1 cellular context compared by ENCODE assay signal in the genomic region with DNA sequence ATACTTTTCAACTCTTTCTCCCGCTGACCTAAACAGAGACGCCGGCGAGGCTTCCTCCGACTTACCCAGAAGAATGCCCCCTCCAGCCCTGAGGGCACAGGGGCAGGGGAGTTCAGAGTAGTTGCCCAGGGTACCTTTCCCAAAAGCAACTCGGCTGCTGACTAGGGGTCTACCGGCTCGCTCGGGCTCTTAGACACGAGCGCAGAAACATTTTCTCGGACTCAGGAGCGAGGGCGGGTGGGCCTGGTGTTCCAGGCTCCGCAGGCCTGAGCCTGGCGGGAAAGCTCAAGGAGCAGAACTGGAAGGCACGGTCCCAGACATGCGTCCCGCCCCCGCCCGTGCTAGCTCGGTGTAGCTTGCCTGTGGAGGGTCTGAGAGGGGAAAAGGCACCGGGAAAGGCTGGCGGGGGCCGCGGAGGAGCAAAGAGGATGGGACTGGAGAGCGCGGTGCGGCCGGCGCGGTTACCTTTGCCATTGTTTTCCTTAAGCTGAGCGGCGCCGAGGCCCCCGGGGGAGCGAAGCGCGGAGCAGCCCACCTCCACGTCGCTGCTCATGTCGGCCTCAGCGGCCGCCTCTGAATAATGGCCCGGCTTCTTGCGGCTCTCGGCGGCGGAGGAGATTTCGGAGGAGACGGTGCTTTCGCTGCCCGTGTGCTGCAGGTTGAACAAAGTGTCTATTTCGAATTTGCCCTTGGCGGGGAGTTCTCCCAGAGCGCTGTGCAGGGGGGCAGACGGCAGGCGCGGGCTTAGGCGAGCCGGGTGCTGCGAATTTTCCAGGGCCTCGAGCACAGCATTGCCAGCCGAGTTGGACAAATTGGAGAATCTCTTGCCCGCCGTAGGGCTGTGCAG.
A peak's percentile ranks its signal among the peaks of the same experiment; 100 is the strongest.
TF ChIP-seq lines count a peak whose summit lies in the region.

No MANE protein-coding gene starts in this region.

TF ChIP-seq in HepG2, 621 proteins besides CTCF, POLR2A, EP300 and RAD21:
- TF ChIP-seq, protein P1, sequence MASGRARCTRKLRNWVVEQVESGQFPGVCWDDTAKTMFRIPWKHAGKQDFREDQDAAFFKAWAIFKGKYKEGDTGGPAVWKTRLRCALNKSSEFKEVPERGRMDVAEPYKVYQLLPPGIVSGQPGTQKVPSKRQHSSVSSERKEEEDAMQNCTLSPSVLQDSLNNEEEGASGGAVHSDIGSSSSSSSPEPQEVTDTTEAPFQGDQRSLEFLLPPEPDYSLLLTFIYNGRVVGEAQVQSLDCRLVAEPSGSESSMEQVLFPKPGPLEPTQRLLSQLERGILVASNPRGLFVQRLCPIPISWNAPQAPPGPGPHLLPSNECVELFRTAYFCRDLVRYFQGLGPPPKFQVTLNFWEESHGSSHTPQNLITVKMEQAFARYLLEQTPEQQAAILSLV (CRISPR knock-in tag; IDR thresholded peaks at IDR 0.05; ENCODE audit: borderline replicate concordance): 0 out of 2 replicates have a peak, but pooled peaks have one; percentile 24
- TF ChIP-seq ZNF292 (CRISPR knock-in tag; IDR thresholded peaks at IDR 0.05; ENCODE audit: borderline replicate concordance, low read depth) (no peak), ZNF329 (CRISPR knock-in tag; IDR thresholded peaks at IDR 0.05; ENCODE audit: low read depth) (no peak), TRIM22 (IDR thresholded peaks at IDR 0.05) (no peak), EEA1 (CRISPR knock-in tag; IDR thresholded peaks at IDR 0.05; ENCODE audit: borderline replicate concordance) (0 out of 2 replicates have a peak, but pooled peaks have one; percentile 29), AGO1 (IDR thresholded peaks at IDR 0.05; ENCODE audit: low read depth, low read length, poor library complexity, severe bottlenecking) (peak; percentile 23), EZH2 (conservative IDR thresholded peaks at IDR 0.05; ENCODE audit: low read depth, low read length) (peak; percentile 7; the same call in 1 of the 2 replicates)
- TF ChIP-seq, protein P2, sequence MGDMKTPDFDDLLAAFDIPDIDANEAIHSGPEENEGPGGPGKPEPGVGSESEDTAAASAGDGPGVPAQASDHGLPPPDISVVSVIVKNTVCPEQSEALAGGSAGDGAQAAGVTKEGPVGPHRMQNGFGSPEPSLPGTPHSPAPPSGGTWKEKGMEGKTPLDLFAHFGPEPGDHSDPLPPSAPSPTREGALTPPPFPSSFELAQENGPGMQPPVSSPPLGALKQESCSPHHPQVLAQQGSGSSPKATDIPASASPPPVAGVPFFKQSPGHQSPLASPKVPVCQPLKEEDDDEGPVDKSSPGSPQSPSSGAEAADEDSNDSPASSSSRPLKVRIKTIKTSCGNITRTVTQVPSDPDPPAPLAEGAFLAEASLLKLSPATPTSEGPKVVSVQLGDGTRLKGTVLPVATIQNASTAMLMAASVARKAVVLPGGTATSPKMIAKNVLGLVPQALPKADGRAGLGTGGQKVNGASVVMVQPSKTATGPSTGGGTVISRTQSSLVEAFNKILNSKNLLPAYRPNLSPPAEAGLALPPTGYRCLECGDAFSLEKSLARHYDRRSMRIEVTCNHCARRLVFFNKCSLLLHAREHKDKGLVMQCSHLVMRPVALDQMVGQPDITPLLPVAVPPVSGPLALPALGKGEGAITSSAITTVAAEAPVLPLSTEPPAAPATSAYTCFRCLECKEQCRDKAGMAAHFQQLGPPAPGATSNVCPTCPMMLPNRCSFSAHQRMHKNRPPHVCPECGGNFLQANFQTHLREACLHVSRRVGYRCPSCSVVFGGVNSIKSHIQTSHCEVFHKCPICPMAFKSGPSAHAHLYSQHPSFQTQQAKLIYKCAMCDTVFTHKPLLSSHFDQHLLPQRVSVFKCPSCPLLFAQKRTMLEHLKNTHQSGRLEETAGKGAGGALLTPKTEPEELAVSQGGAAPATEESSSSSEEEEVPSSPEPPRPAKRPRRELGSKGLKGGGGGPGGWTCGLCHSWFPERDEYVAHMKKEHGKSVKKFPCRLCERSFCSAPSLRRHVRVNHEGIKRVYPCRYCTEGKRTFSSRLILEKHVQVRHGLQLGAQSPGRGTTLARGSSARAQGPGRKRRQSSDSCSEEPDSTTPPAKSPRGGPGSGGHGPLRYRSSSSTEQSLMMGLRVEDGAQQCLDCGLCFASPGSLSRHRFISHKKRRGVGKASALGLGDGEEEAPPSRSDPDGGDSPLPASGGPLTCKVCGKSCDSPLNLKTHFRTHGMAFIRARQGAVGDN (CRISPR knock-in tag; IDR thresholded peaks at IDR 0.05): peak; percentile 23; the same call in 1 of the 2 replicates
TF ChIP-seq in HepG2: peak in this region for 5.
